18 cellular contexts compared by ENCODE assay signal in genomic region chr4:172858731-172859230, GRCh38.
DNase-seq lines count a peak whose midpoint lies in the region; ATAC-seq and TF ChIP-seq lines count a peak whose summit lies in the region.
"Had no signal": no experiment of that assay in that cellular context is flagged by ENCODE, and none has a peak within 500 bp of the region (broad histone marks: within the 10 kb centered on the region; RNA-seq: fewer than 3 reads in every experiment).

No MANE protein-coding gene starts in this region.

- intact Hi-C loops in CD8-positive, alpha-beta T cell (cut with DNase I, micrococcal nuclease), result no loop called here

- H3K4me2 ChIP-seq in fibroblast of lung (ENCODE audit: extremely low read depth, insufficient read depth, low read length), result no peak overlapping the region

- H3K27ac Mint-ChIP-seq in CD8-positive, alpha-beta T cell, result no peak overlapping the region
- H3K27ac Mint-ChIP-seq: CD4-positive, CD25-positive, alpha-beta regulatory T cell had no signal

- H2AFZ ChIP-seq in fibroblast of lung (ENCODE audit: low read length), result no peak overlapping the region

- H3K9ac ChIP-seq in adipocyte (ENCODE audit: low read length) (no peak overlapping the region), fibroblast of lung (ENCODE audit: insufficient read depth, low read length) (no peak overlapping the region)

- ATAC-seq in CD8-positive, alpha-beta T cell, result no peak
- ATAC-seq in GM18861 (IDR thresholded peaks at IDR 0.05; ENCODE audit: unreplicated experiment), result no peak
- ATAC-seq: HepG2, Right ventricle myocardium inferior had no signal

- H4K20me1 ChIP-seq in fibroblast of lung (ENCODE audit: control insufficient read depth, extremely low read depth, insufficient read depth, low read length), result no peaks in the 10 kb centered on the region

- DNase-seq in HCEC 1CT (peak; percentile 22), adipocyte (ENCODE audit: low read depth) (peak; percentile 23), fibroblast of lung (ENCODE audit: low read depth in 2 of 2) (peak; percentile 26 to 46), NCI-H1417 (lab: John Stamatoyannopoulos, UW) (no peak), RPMI8226 (no peak)
- DNase-seq in CD8-positive, alpha-beta T cell, result no peak
- DNase-seq: CD4-positive, CD25-positive, alpha-beta regulatory T cell; COR-L47; DMS79; KG1; NCI-H1105; NCI-H2029 treated with DMSO at 0.1 percent for 48 hours; NCI-H345; NCI-H524; OCI-M1 had no signal

- H3K9me3 ChIP-seq in adipocyte (ENCODE audit: control insufficient read depth, low read length) (no peaks in the 10 kb centered on the region), fibroblast of lung (ENCODE audit: control insufficient read depth, insufficient read depth, low read depth, low read length) (no peaks in the 10 kb centered on the region)
- no peaks in the 10 kb centered on the region for H3K9me3 ChIP-seq in CD8-positive, alpha-beta T cell (ENCODE audit: low read length)

- no peaks in the 10 kb centered on the region for H3K4me1 Mint-ChIP-seq in CD8-positive, alpha-beta T cell (ENCODE audit: low read depth)
- H3K4me1 Mint-ChIP-seq: CD4-positive, CD25-positive, alpha-beta regulatory T cell had no signal

- H3K27ac ChIP-seq in fibroblast of lung (ENCODE audit: insufficient read depth, low read length), result no peak overlapping the region
- H3K27ac ChIP-seq in CD8-positive, alpha-beta T cell (ENCODE audit: low read depth, low read length), result no peak overlapping the region

- H3K4me3 ChIP-seq in adipocyte (ENCODE audit: low read length) (no peak overlapping the region), fibroblast of lung (replicated peaks in 1 of 4; ENCODE audit: control extremely low read depth in 1 of 4, insufficient read depth in 1 of 4, low read depth in 3 of 4, low read length in 4 of 4) (no peak overlapping the region)
- H3K4me3 ChIP-seq in CD8-positive, alpha-beta T cell (ENCODE audit: low read depth, low read length), result no peak overlapping the region

- no peak overlapping the region for H3K4me3 Mint-ChIP-seq in CD8-positive, alpha-beta T cell
- H3K4me3 Mint-ChIP-seq: CD4-positive, CD25-positive, alpha-beta regulatory T cell had no signal

- H3K36me3 ChIP-seq in adipocyte (ENCODE audit: control insufficient read depth, insufficient read depth, low read length, severe bottlenecking) (no peaks in the 10 kb centered on the region), fibroblast of lung (ENCODE audit: control insufficient read depth, insufficient read depth, low read length) (no peaks in the 10 kb centered on the region)
- no peaks in the 10 kb centered on the region for H3K36me3 ChIP-seq in CD8-positive, alpha-beta T cell (ENCODE audit: insufficient read depth, low read length)

- no peaks in the 10 kb centered on the region for H3K27me3 ChIP-seq in adipocyte (replicated peaks; ENCODE audit: control insufficient read depth, insufficient read depth, low read length)
- H3K27me3 ChIP-seq in fibroblast of lung (ENCODE audit: control insufficient read depth, insufficient read depth, low read length), result no peaks in the 10 kb centered on the region
- no peaks in the 10 kb centered on the region for H3K27me3 ChIP-seq in CD8-positive, alpha-beta T cell (ENCODE audit: insufficient read depth, low read length)

- no peaks in the 10 kb centered on the region for H3K79me2 ChIP-seq in fibroblast of lung (ENCODE audit: control insufficient read depth, insufficient read depth, low read length)

- POLR2A ChIA-PET in CD8-positive, alpha-beta T cell (lab: Charles Lee), result no interaction called here

- no peak for TF ChIP-seq CTCF in fibroblast of lung (conservative IDR thresholded peaks at IDR 0.05 in 1 of 2, IDR thresholded peaks at IDR 0.05 in 1 of 2; ENCODE audit: low read depth in 1 of 2, low read length in 2 of 2)
- no peak for TF ChIP-seq CTCF in CD8-positive, alpha-beta T cell (IDR thresholded peaks at IDR 0.05)

- peaks cover 3% of the 10 kb centered on the region for H3K27me3 Mint-ChIP-seq in CD8-positive, alpha-beta T cell (ENCODE audit: low read depth)
- H3K27me3 Mint-ChIP-seq: CD4-positive, CD25-positive, alpha-beta regulatory T cell had no signal

- H3K9me3 Mint-ChIP-seq in CD8-positive, alpha-beta T cell, result no peaks in the 10 kb centered on the region

- no peaks in the 10 kb centered on the region for H3K36me3 Mint-ChIP-seq in CD8-positive, alpha-beta T cell
- H3K36me3 Mint-ChIP-seq: CD4-positive, CD25-positive, alpha-beta regulatory T cell had no signal

- CTCF ChIA-PET in CD8-positive, alpha-beta T cell (lab: Charles Lee), result no interaction called here

- H3K4me1 ChIP-seq in adipocyte (ENCODE audit: control insufficient read depth, insufficient read depth, low read length), result no peaks in the 10 kb centered on the region
- no peaks in the 10 kb centered on the region for H3K4me1 ChIP-seq in fibroblast of lung (ENCODE audit: control insufficient read depth, extremely low read depth, insufficient read depth, low read length)
- no peaks in the 10 kb centered on the region for H3K4me1 ChIP-seq in CD8-positive, alpha-beta T cell (ENCODE audit: insufficient read depth, low read length)

Comparison
In these comparisons a context has a peak if more than half of its experiments do, and no peak if none do; other contexts are left out.
1. DNase-seq: peak in HCEC 1CT (single experiment), adipocyte (single experiment) and fibroblast of lung (2 of 2); none in NCI-H1417 (0 of 3), CD8-positive, alpha-beta T cell (0 of 7) and RPMI8226 (single experiment).